Comparison of ENCODE assay signal across 8 cellular contexts in genomic region chr1:31938184-31938975, GRCh38. TPM values are rescaled to one million over a fixed set of nuclear protein-coding genes. Genes with fewer than 3 reads are reported as not detected.
A peak's percentile ranks its signal among the peaks of the same experiment; 100 is the strongest.
DNase-seq lines count a peak whose midpoint lies in the region; ATAC-seq and TF ChIP-seq lines count a peak whose summit lies in the region.

Gene PTP4A2 (minus strand): TSS chr1:31938368. CDS start chr1:31919065, 19,303 bp downstream.

- H3K4me3 ChIP-seq in Karpas-422 (ENCODE audit: low read length) (peak within 1 kb of the TSS; percentile 98), fibroblast of mammary gland (ENCODE audit: control insufficient read depth, low read depth, low read length) (peak within 1 kb of the TSS; percentile 79)

- no peaks in the 10 kb centered on the region for H3K9me3 ChIP-seq in Karpas-422 (ENCODE audit: low read length)

- peak within 1 kb of the TSS; percentile 92 for H3K27ac Mint-ChIP-seq in activated T-helper 2 cell treated with anti-CD3 and anti-CD28 coated beads, Interferon-gamma antibody, Interleukin-2, Interleukin-4, amounts not matched to agents 10 μg/mL and 5 μg/mL and 100 μg/mL, durations not matched to agents 14 hours and 24 hours and 36 hours
- H3K27ac Mint-ChIP-seq in naive thymus-derived CD8-positive, alpha-beta T cell = peak within 1 kb of the TSS; percentile 94 to 99 (median 97)

- peak within 1 kb of the TSS; percentile 95 for H3K4me3 Mint-ChIP-seq in activated T-helper 2 cell treated with anti-CD3 and anti-CD28 coated beads, Interferon-gamma antibody, Interleukin-2, Interleukin-4, amounts not matched to agents 10 μg/mL and 5 μg/mL and 100 μg/mL, durations not matched to agents 14 hours and 24 hours and 36 hours (ENCODE audit: low read depth)
- H3K4me3 Mint-ChIP-seq in naive thymus-derived CD8-positive, alpha-beta T cell = peak within 1 kb of the TSS; percentile 90 to 100 (median 96)

- DNase-seq in EL (peak; percentile 95), Karpas-422 (peak; percentile 96), RKO (ENCODE audit: low spot score) (peak; percentile 95), fibroblast of mammary gland (ENCODE audit: low read depth) (peak; percentile 93)
- DNase-seq in activated T-helper 2 cell treated with anti-CD3 and anti-CD28 coated beads, Interferon-gamma antibody, Interleukin-2, Interleukin-4, amounts not matched to agents 10 μg/mL and 5 μg/mL and 100 μg/mL, durations not matched to agents 14 hours and 24 hours and 36 hours (ENCODE audit: low spot score) = peak; percentile 85
- peak; percentile 56 to 90 (median 82) for DNase-seq in naive thymus-derived CD8-positive, alpha-beta T cell
- peak; percentile 70 for DNase-seq in stimulated activated naive CD4-positive, alpha-beta T cell treated with Interleukin-2 at 50 U/mL for 16 hours (lab: John Stamatoyannopoulos, UW)

- POLR2A ChIA-PET in naive thymus-derived CD8-positive, alpha-beta T cell (lab: Charles Lee) = interaction anchor here (0.5 to 8.5 kb wide), 24 partner anchors 12 to 170 kb away, joined by 3 to 143 read pairs (median 5); partner anchors contain the start of genes KPNA6 and TMEM39B

- peak within 1 kb of the TSS; percentile 95 for H3K4me2 ChIP-seq in Karpas-422 (ENCODE audit: low read depth, low read length, poor library complexity, severe bottlenecking)

- no peaks in the 10 kb centered on the region for H3K27me3 ChIP-seq in Karpas-422 (ENCODE audit: low read length)

- H3K9ac ChIP-seq in Karpas-422 (ENCODE audit: low read length) = peak within 1 kb of the TSS; percentile 96

- H3K9me3 Mint-ChIP-seq in activated T-helper 2 cell treated with anti-CD3 and anti-CD28 coated beads, Interferon-gamma antibody, Interleukin-2, Interleukin-4, amounts not matched to agents 10 μg/mL and 5 μg/mL and 100 μg/mL, durations not matched to agents 14 hours and 24 hours and 36 hours = no peaks in the 10 kb centered on the region
- H3K9me3 Mint-ChIP-seq in naive thymus-derived CD8-positive, alpha-beta T cell = no peaks in the 10 kb centered on the region

- no peak for TF ChIP-seq CTCF in fibroblast of mammary gland (conservative IDR thresholded peaks at IDR 0.05; ENCODE audit: control insufficient read depth, insufficient read depth, low read depth, low read length)

- peaks cover 41% of the 10 kb centered on the region for H4K20me1 ChIP-seq in Karpas-422 (ENCODE audit: insufficient read depth, low read depth, low read length)

- peaks cover 29% of the 10 kb centered on the region for H3K36me3 Mint-ChIP-seq in activated T-helper 2 cell treated with anti-CD3 and anti-CD28 coated beads, Interferon-gamma antibody, Interleukin-2, Interleukin-4, amounts not matched to agents 10 μg/mL and 5 μg/mL and 100 μg/mL, durations not matched to agents 14 hours and 24 hours and 36 hours (ENCODE audit: low read depth)
- H3K36me3 Mint-ChIP-seq in naive thymus-derived CD8-positive, alpha-beta T cell = no peaks in the 10 kb centered on the region

- peaks cover 53% of the 10 kb centered on the region for H3K4me1 Mint-ChIP-seq in activated T-helper 2 cell treated with anti-CD3 and anti-CD28 coated beads, Interferon-gamma antibody, Interleukin-2, Interleukin-4, amounts not matched to agents 10 μg/mL and 5 μg/mL and 100 μg/mL, durations not matched to agents 14 hours and 24 hours and 36 hours (ENCODE audit: low read depth)
- H3K4me1 Mint-ChIP-seq in naive thymus-derived CD8-positive, alpha-beta T cell = peaks cover 31 to 84% (median 73%) of the 10 kb centered on the region in 4 donors

- H3K27ac ChIP-seq in Karpas-422 (ENCODE audit: low read length) = peak within 1 kb of the TSS; percentile 83

- peaks cover 45% of the 10 kb centered on the region for H3K79me2 ChIP-seq in Karpas-422 (ENCODE audit: low read length)

- H2AFZ ChIP-seq in Karpas-422 (ENCODE audit: low read length) = peak within 1 kb of the TSS; percentile 91

- peaks cover 55% of the 10 kb centered on the region for H3K4me1 ChIP-seq in Karpas-422 (ENCODE audit: low read length)

- H3K27me3 Mint-ChIP-seq in activated T-helper 2 cell treated with anti-CD3 and anti-CD28 coated beads, Interferon-gamma antibody, Interleukin-2, Interleukin-4, amounts not matched to agents 10 μg/mL and 5 μg/mL and 100 μg/mL, durations not matched to agents 14 hours and 24 hours and 36 hours (ENCODE audit: low read depth) = no peaks in the 10 kb centered on the region
- H3K27me3 Mint-ChIP-seq in naive thymus-derived CD8-positive, alpha-beta T cell = no peaks in the 10 kb centered on the region

- H3K36me3 ChIP-seq in Karpas-422 (ENCODE audit: insufficient read depth, low read length) = no peaks in the 10 kb centered on the region

- intact Hi-C loops in activated T-helper 2 cell treated with anti-CD3 and anti-CD28 coated beads, Interferon-gamma antibody, Interleukin-2, Interleukin-4, amounts not matched to agents 10 μg/mL and 5 μg/mL and 100 μg/mL, durations not matched to agents 14 hours and 24 hours and 36 hours (cut with micrococcal nuclease) = loop anchor here (5.0 kb wide), 2 partner anchors 171 to 314 kb away; partner anchors contain the start of gene LCK

- no peaks in the 10 kb centered on the region for H3K9me2 ChIP-seq in Karpas-422 (replicated peaks; ENCODE audit: insufficient read depth, low read length)

- ATAC-seq in GM21786 (IDR thresholded peaks at IDR 0.05; ENCODE audit: unreplicated experiment) = peak; percentile 67
- peak; percentile 57 to 70 for ATAC-seq in naive thymus-derived CD8-positive, alpha-beta T cell

RNA-seq across cellular contexts. Expression of gene PTP4A2, which starts in this region (rescaled TPM):
- total RNA-seq in Karpas-422 (2014; rRNA removed; shearing (Covaris generic); ENCODE audit: low replicate concordance) = 215 and 401 TPM in 2 replicates
- 313 and 334 TPM in 2 replicates for total RNA-seq in activated T-helper 2 cell treated with anti-CD3 and anti-CD28 coated beads, Interferon-gamma antibody, Interleukin-2, Interleukin-4, amounts not matched to agents 10 μg/mL and 5 μg/mL and 100 μg/mL, durations not matched to agents 14 hours and 24 hours and 36 hours
- 100 to 1,000 TPM; 230 to 235 TPM for total RNA-seq in naive thymus-derived CD8-positive, alpha-beta T cell
- polyA plus RNA-seq in naive thymus-derived CD8-positive, alpha-beta T cell = 100 to 1,000 TPM; 287 to 748 (median 546) TPM

Comparison
In these comparisons a context has a peak if more than half of its experiments do, and no peak if none do; other contexts are left out.
1. Peak in every context shown above with its lines: DNase-seq, ATAC-seq, H3K4me3 ChIP-seq and H3K27ac ChIP-seq.